In genomic region chr13:33135097-33135496, GRCh38 we compare ENCODE assay signal across 22 cellular contexts.
"Had no signal": no experiment of that assay in that cellular context is flagged by ENCODE, and none has a peak within 500 bp of the region (broad histone marks: within the 10 kb centered on the region; RNA-seq: fewer than 3 reads in every experiment).

No MANE protein-coding gene starts in this region.

- H3K36me3 ChIP-seq: colonic mucosa, neutrophil had no signal

- H3K27ac ChIP-seq: body of pancreas, colonic mucosa, hepatocyte, neutrophil, transverse colon had no signal

- ATAC-seq: activated CD8-positive, alpha-beta T cell treated with anti-CD3 and anti-CD28 coated beads for 36 hours; activated naive CD4-positive, alpha-beta T cell treated with anti-CD3 and anti-CD28 coated beads, Interleukin-2, amount 50 U/mL, for 72 hours; body of pancreas; left lobe of liver; naive thymus-derived CD8-positive, alpha-beta T cell; WTC11 had no signal

- FAIRE-seq: TTC549 had no signal

- H3K4me2 ChIP-seq: hepatocyte had no signal

- H3K79me2 ChIP-seq: hepatocyte had no signal

- H3K4me1 Mint-ChIP-seq: naive thymus-derived CD8-positive, alpha-beta T cell; WTC11 had no signal

- H3K9me3 ChIP-seq: body of pancreas, colonic mucosa, esophagus muscularis mucosa, neutrophil had no signal

- H3K4me3 ChIP-seq: body of pancreas, colonic mucosa, esophagus muscularis mucosa, hepatocyte, transverse colon had no signal

- H3K27me3 ChIP-seq: body of pancreas, colonic mucosa, esophagus muscularis mucosa, hepatocyte, neutrophil, transverse colon had no signal

- H3K27ac Mint-ChIP-seq: activated CD8-positive, alpha-beta T cell treated with anti-CD3 and anti-CD28 coated beads for 36 hours; activated naive CD4-positive, alpha-beta T cell treated with anti-CD3 and anti-CD28 coated beads, Interleukin-2, amount 50 U/mL, for 72 hours; naive thymus-derived CD8-positive, alpha-beta T cell; WTC11 had no signal

- H3K36me3 Mint-ChIP-seq: naive thymus-derived CD8-positive, alpha-beta T cell had no signal

- H3K4me1 ChIP-seq: body of pancreas, colonic mucosa had no signal

- H2AFZ ChIP-seq: hepatocyte had no signal

- H3K4me3 Mint-ChIP-seq: activated CD8-positive, alpha-beta T cell treated with anti-CD3 and anti-CD28 coated beads for 36 hours; naive thymus-derived CD8-positive, alpha-beta T cell; WTC11 had no signal

- DNase-seq: activated CD4-positive, alpha-beta T cell treated with anti-CD3 and anti-CD28 coated beads for 4 hours; activated CD8-positive, alpha-beta memory T cell treated with anti-CD3 and anti-CD28 coated beads, Interleukin-2, amount 50 U/mL, for 4 hours; activated CD8-positive, alpha-beta T cell treated with anti-CD3 and anti-CD28 coated beads for 36 hours; activated effector memory CD4-positive, alpha-beta T cell treated with anti-CD3 and anti-CD28 coated beads, Interleukin-2, amount 50 U/mL, for 16 hours; activated T-cell treated with anti-CD3 and anti-CD28 coated beads, Interleukin-2, amount 50 U/mL, for 48 hours; body of pancreas; central memory CD4-positive, alpha-beta T cell; colonic mucosa; islet precursor cell; mammary epithelial cell; naive thymus-derived CD8-positive, alpha-beta T cell; stimulated activated CD4-positive, alpha-beta T cell treated with anti-CD3 and anti-CD28 coated beads, Interleukin-2, amount 100 ng/mL, for 48 hours; stimulated activated naive CD4-positive, alpha-beta T cell; T-helper 2 cell; transverse colon had no signal
